ENCODE assay signal across 18 cellular contexts in the genomic region with DNA sequence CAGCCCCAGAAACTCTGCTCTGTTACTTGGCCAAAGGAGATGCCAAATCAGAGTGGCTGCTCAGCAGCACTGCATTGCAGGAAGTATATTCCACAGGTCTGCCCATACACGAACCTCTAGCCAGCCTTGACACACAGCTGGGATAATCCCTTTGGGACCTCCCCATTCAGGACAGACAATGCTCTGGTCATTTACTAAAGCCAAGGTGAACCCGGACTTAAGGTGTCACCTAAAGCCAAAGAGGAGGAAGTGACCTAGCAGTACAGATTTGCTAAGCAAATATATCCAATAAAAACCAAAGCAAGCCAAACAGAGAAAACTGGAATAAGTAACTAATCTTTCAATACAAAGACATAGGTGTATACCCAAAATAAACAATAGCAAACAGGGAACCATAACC. TPM values are rescaled to one million over a fixed set of nuclear protein-coding genes. Genes with fewer than 3 reads are reported as not detected.
DNase-seq lines count a peak whose midpoint lies in the region; ATAC-seq and TF ChIP-seq lines count a peak whose summit lies in the region.
"Had no signal": no experiment of that assay in that cellular context is flagged by ENCODE, and none has a peak within 500 bp of the region (broad histone marks: within the 10 kb centered on the region; RNA-seq: fewer than 3 reads in every experiment).

No MANE protein-coding gene starts in this region.

- ATAC-seq in T-helper 17 cell: no peak
- ATAC-seq in stimulated activated effector memory CD8-positive, alpha-beta T cell treated with anti-CD3 and anti-CD28 coated beads, Interleukin-12 subunit alpha, Interleukin-12 subunit beta, amount 100 ng/mL, for 72 hours: no peak
- ATAC-seq: HCT116, K562, PC-3 had no signal

- peaks cover 49% of the 10 kb centered on the region for H3K36me3 Mint-ChIP-seq in activated naive CD4-positive, alpha-beta T cell treated with anti-CD3 and anti-CD28 coated beads, Interleukin-2, amount 50 U/mL, for 24 hours
- H3K36me3 Mint-ChIP-seq in T-helper 17 cell (ENCODE audit: low read depth): peaks cover 29% of the 10 kb centered on the region
- H3K36me3 Mint-ChIP-seq in chondrocyte (ENCODE audit: low read depth): peaks cover 62% of the 10 kb centered on the region
- peaks cover 100% of the 10 kb centered on the region for H3K36me3 Mint-ChIP-seq in stimulated activated effector memory CD8-positive, alpha-beta T cell treated with anti-CD3 and anti-CD28 coated beads, Interleukin-12 subunit alpha, Interleukin-12 subunit beta, amount 100 ng/mL, for 72 hours

- H3K9me3 ChIP-seq in T-helper 17 cell (ENCODE audit: control insufficient read depth, low read length, poor library complexity, severe bottlenecking): peaks cover 6% of the 10 kb centered on the region

- peak overlapping the region; percentile 30 for H3K27ac Mint-ChIP-seq in activated naive CD4-positive, alpha-beta T cell treated with anti-CD3 and anti-CD28 coated beads, Interleukin-2, amount 50 U/mL, for 24 hours
- H3K27ac Mint-ChIP-seq in T-helper 17 cell (peak overlapping the region; percentile 85), chondrocyte (ENCODE audit: unreplicated experiment) (peak overlapping the region; percentile 14)
- peak overlapping the region; percentile 69 for H3K27ac Mint-ChIP-seq in stimulated activated effector memory CD8-positive, alpha-beta T cell treated with anti-CD3 and anti-CD28 coated beads, Interleukin-12 subunit alpha, Interleukin-12 subunit beta, amount 100 ng/mL, for 72 hours
- H3K27ac Mint-ChIP-seq: B cell had no signal

- peaks cover 7% of the 10 kb centered on the region for H3K9me3 Mint-ChIP-seq in activated naive CD4-positive, alpha-beta T cell treated with anti-CD3 and anti-CD28 coated beads, Interleukin-2, amount 50 U/mL, for 24 hours
- no peaks in the 10 kb centered on the region for H3K9me3 Mint-ChIP-seq in chondrocyte (ENCODE audit: low read depth)
- H3K9me3 Mint-ChIP-seq in stimulated activated effector memory CD8-positive, alpha-beta T cell treated with anti-CD3 and anti-CD28 coated beads, Interleukin-12 subunit alpha, Interleukin-12 subunit beta, amount 100 ng/mL, for 72 hours: peaks cover 9% of the 10 kb centered on the region

- TF ChIP-seq CTCF in chondrocyte (IDR thresholded peaks at IDR 0.05): no peak

- DNase-seq in activated naive CD4-positive, alpha-beta T cell (lab: John Stamatoyannopoulos, UW): no peak
- DNase-seq in T-helper 17 cell: no peak
- DNase-seq in chondrocyte (ENCODE audit: low spot score): no peak
- DNase-seq in stimulated activated effector memory CD8-positive, alpha-beta T cell treated with anti-CD3 and anti-CD28 coated beads, Interleukin-12 subunit alpha, Interleukin-12 subunit beta, amount 100 ng/mL, for 72 hours (ENCODE audit: low spot score in 2 of 2): no peak
- DNase-seq in ureter (ENCODE audit: low spot score): no peak
- DNase-seq in activated CD8-positive, alpha-beta memory T cell treated with anti-CD3 and anti-CD28 coated beads, Interleukin-2, amount 50 U/mL, for 4 hours: no peak
- DNase-seq in NCI-H2081 treated with DMSO at 0.1 percent for 48 hours (lab: John Stamatoyannopoulos, UW): no peak
- DNase-seq: CD4-positive, alpha-beta memory T cell; DMS79; NCI-H1092; NCI-H1694; NCI-H446; PC-3 had no signal

- peaks cover 29% of the 10 kb centered on the region for H3K4me1 Mint-ChIP-seq in activated naive CD4-positive, alpha-beta T cell treated with anti-CD3 and anti-CD28 coated beads, Interleukin-2, amount 50 U/mL, for 24 hours
- H3K4me1 Mint-ChIP-seq in T-helper 17 cell: peaks cover 18% of the 10 kb centered on the region
- H3K4me1 Mint-ChIP-seq in chondrocyte (ENCODE audit: low read depth): peaks cover 19% of the 10 kb centered on the region
- peaks cover 25% of the 10 kb centered on the region for H3K4me1 Mint-ChIP-seq in stimulated activated effector memory CD8-positive, alpha-beta T cell treated with anti-CD3 and anti-CD28 coated beads, Interleukin-12 subunit alpha, Interleukin-12 subunit beta, amount 100 ng/mL, for 72 hours

- no peak overlapping the region for H3K4me3 Mint-ChIP-seq in activated naive CD4-positive, alpha-beta T cell treated with anti-CD3 and anti-CD28 coated beads, Interleukin-2, amount 50 U/mL, for 24 hours
- H3K4me3 Mint-ChIP-seq in T-helper 17 cell (no peak overlapping the region), chondrocyte (ENCODE audit: unreplicated experiment) (no peak overlapping the region)
- no peak overlapping the region for H3K4me3 Mint-ChIP-seq in stimulated activated effector memory CD8-positive, alpha-beta T cell treated with anti-CD3 and anti-CD28 coated beads, Interleukin-12 subunit alpha, Interleukin-12 subunit beta, amount 100 ng/mL, for 72 hours
- H3K4me3 Mint-ChIP-seq: B cell; CD4-positive, alpha-beta memory T cell had no signal

- H3K27me3 Mint-ChIP-seq in activated naive CD4-positive, alpha-beta T cell treated with anti-CD3 and anti-CD28 coated beads, Interleukin-2, amount 50 U/mL, for 24 hours: no peaks in the 10 kb centered on the region
- H3K27me3 Mint-ChIP-seq in T-helper 17 cell: no peaks in the 10 kb centered on the region
- no peaks in the 10 kb centered on the region for H3K27me3 Mint-ChIP-seq in chondrocyte (ENCODE audit: low read depth)
- H3K27me3 Mint-ChIP-seq: B cell; CD4-positive, alpha-beta memory T cell had no signal

RNA-seq across cellular contexts. Expression of a gene that starts 27.7 kb away (rescaled TPM):
- total RNA-seq in T-helper 17 cell (100 to 1,000 TPM; 122 to 143 TPM), chondrocyte (223 to 284 TPM (median 239 TPM) in 3 replicates), ureter (164 TPM)

RNA-seq across cellular contexts. Expression of a gene that starts 27.8 kb away (rescaled TPM):
- total RNA-seq in T-helper 17 cell (10 to 100 TPM; 63.3 to 65.6 TPM), chondrocyte (94.6 to 112 TPM (median 107 TPM) in 3 replicates), ureter (95.6 TPM)

RNA-seq across cellular contexts. Expression of a gene that starts 30.4 kb away (rescaled TPM):
- total RNA-seq in T-helper 17 cell (10 to 100 TPM; 28.9 to 34.7 TPM), chondrocyte (40.9 to 52.9 TPM (median 43.8 TPM) in 3 replicates), ureter (102 TPM)

RNA-seq across cellular contexts. Expression of a gene that starts 51.5 kb away (rescaled TPM):
- under 1 TPM; 0.17 to 0.21 TPM for total RNA-seq in T-helper 17 cell
- total RNA-seq in chondrocyte: 0.17 to 0.18 TPM in 2 of 3 replicates, not detected in the other
- total RNA-seq in ureter: not detected
- total RNA-seq: M059J, PC-3 had no signal

RNA-seq across cellular contexts. Expression of a gene that starts 53.0 kb away (rescaled TPM):
- total RNA-seq in T-helper 17 cell: 100 to 1,000 TPM; 167 to 178 TPM
- 88.4 to 130 TPM (median 93.7 TPM) in 3 replicates for total RNA-seq in chondrocyte
- total RNA-seq in ureter: 137 TPM

Comparison
In these comparisons a context has a peak if more than half of its experiments do, and no peak if none do; other contexts are left out.
1. H3K27ac Mint-ChIP-seq: peak in every context shown above with its lines; median percentile 85 in T-helper 17 cell; 69 in stimulated activated effector memory CD8-positive, alpha-beta T cell treated with anti-CD3 and anti-CD28 coated beads, Interleukin-12 subunit alpha, Interleukin-12 subunit beta, amount 100 ng/mL, for 72 hours; 30 in activated naive CD4-positive, alpha-beta T cell treated with anti-CD3 and anti-CD28 coated beads, Interleukin-2, amount 50 U/mL, for 24 hours; 14 in chondrocyte.